Comparison of ENCODE assay signal across 1 cellular context in genomic region chr14:93318927-93319326, GRCh38.
TF ChIP-seq lines count a peak whose summit lies in the region.

No MANE protein-coding gene starts in this region.

TF ChIP-seq in K562, 482 proteins besides CTCF, POLR2A, EP300 and RAD21 (continued from another document):
- no peak for TF ChIP-seq HDAC3 (IDR thresholded peaks at IDR 0.05; ENCODE audit: borderline replicate concordance, partially characterized antibody)
- TF ChIP-seq MAFF (IDR thresholded peaks at IDR 0.05; ENCODE audit: low read length): no peak
- no peak for TF ChIP-seq ARID3B (CRISPR knock-in tag; IDR thresholded peaks at IDR 0.05; ENCODE audit: borderline replicate concordance)
- TF ChIP-seq CTCFL (IDR thresholded peaks at IDR 0.05; ENCODE audit: borderline replicate concordance, insufficient read depth, low read depth, low read length, poor library complexity, severe bottlenecking): no peak
- TF ChIP-seq SRSF3 (IDR thresholded peaks at IDR 0.05; ENCODE audit: insufficient read depth, low read length): no peak
- TF ChIP-seq ELF1 (tag; IDR thresholded peaks at IDR 0.05): no peak
- TF ChIP-seq ZNF75A (CRISPR knock-in tag; IDR thresholded peaks at IDR 0.05): no peak
- no peak for TF ChIP-seq NR3C1 (CRISPR knock-in tag; IDR thresholded peaks at IDR 0.05)
- TF ChIP-seq U2AF1 (optimal IDR thresholded peaks at IDR 0.05; ENCODE audit: low read depth, low read length): no peak
- TF ChIP-seq ZNF699 (CRISPR knock-in tag; IDR thresholded peaks at IDR 0.05; ENCODE audit: insufficient replicate concordance): no peak
- no peak for TF ChIP-seq ZKSCAN3 (CRISPR knock-in tag; IDR thresholded peaks at IDR 0.05)
- no peak for TF ChIP-seq PCBP1 (IDR thresholded peaks at IDR 0.05; ENCODE audit: low read depth, low read length, poor library complexity, severe bottlenecking)
- no peak for TF ChIP-seq ZBTB2 (IDR thresholded peaks at IDR 0.05)
- TF ChIP-seq POLR2G (IDR thresholded peaks at IDR 0.05; ENCODE audit: low read depth, low read length): no peak
- TF ChIP-seq TFE3 (CRISPR knock-in tag; IDR thresholded peaks at IDR 0.05): no peak
- no peak for TF ChIP-seq MAFG (tag; conservative IDR thresholded peaks at IDR 0.05)
- no peak for TF ChIP-seq PTTG1 (tag; IDR thresholded peaks at IDR 0.05; ENCODE audit: low read depth)
- TF ChIP-seq ZNF354B (CRISPR knock-in tag; IDR thresholded peaks at IDR 0.05): no peak
